In genomic region chr9:23775549-23775948, GRCh38 we compare ENCODE assay signal across 28 cellular contexts. TPM values are rescaled to one million over a fixed set of nuclear protein-coding genes. Genes with fewer than 3 reads are reported as not detected.
"Had no signal": no experiment of that assay in that cellular context is flagged by ENCODE, and none has a peak within 500 bp of the region (broad histone marks: within the 10 kb centered on the region; RNA-seq: fewer than 3 reads in every experiment).

No MANE protein-coding gene starts in this region.

- H3K4me1 Mint-ChIP-seq: activated CD4-positive, alpha-beta T cell treated with anti-CD3 and anti-CD28 coated beads for 36 hours; activated naive CD8-positive, alpha-beta T cell treated with anti-CD3 and anti-CD28 coated beads for 36 hours; naive B cell had no signal

- H3K4me1 ChIP-seq: adrenal gland, ascending aorta, esophagus squamous epithelium, right lobe of liver had no signal

- H3K36me3 Mint-ChIP-seq: activated naive CD8-positive, alpha-beta T cell treated with anti-CD3 and anti-CD28 coated beads for 36 hours; naive B cell had no signal

- FAIRE-seq: frontal cortex, islet of Langerhans, urothelium cell line had no signal

- H3K27ac Mint-ChIP-seq: activated CD4-positive, alpha-beta T cell treated with anti-CD3 and anti-CD28 coated beads for 36 hours; activated naive CD8-positive, alpha-beta T cell treated with anti-CD3 and anti-CD28 coated beads for 36 hours; activated T-cell treated with anti-CD3 and anti-CD28 coated beads, Interleukin-2, amount 50 U/mL, for 72 hours; naive B cell; progenitor cell of endocrine pancreas had no signal

- H3K36me3 ChIP-seq: adrenal gland, ascending aorta, brain microvascular endothelial cell, esophagus squamous epithelium, left ventricle myocardium inferior, ovary, right lobe of liver, transverse colon had no signal

- H3K4me3 ChIP-seq: adrenal gland, ascending aorta, esophagus squamous epithelium, left ventricle myocardium inferior, lung, ovary, right lobe of liver, skin epidermis, testis, transverse colon had no signal

- H3K27me3 Mint-ChIP-seq: activated CD4-positive, alpha-beta T cell treated with anti-CD3 and anti-CD28 coated beads for 36 hours; activated naive CD8-positive, alpha-beta T cell treated with anti-CD3 and anti-CD28 coated beads for 36 hours; naive B cell; progenitor cell of endocrine pancreas had no signal

- H3K27me3 ChIP-seq: adrenal gland, ascending aorta, brain microvascular endothelial cell, esophagus squamous epithelium, ovary, right lobe of liver, testis, transverse colon had no signal

- DNase-seq: activated CD4-positive, alpha-beta T cell treated with anti-CD3 and anti-CD28 coated beads for 36 hours; activated CD4-positive, alpha-beta T cell treated with anti-CD3 and anti-CD28 coated beads, Interleukin-2, amount 50 U/mL, for 4 hours; activated CD4-positive, CD25-positive, alpha-beta regulatory T cell; activated naive CD4-positive, alpha-beta T cell treated with Interleukin-2 at 50 U/mL for 16 hours; activated naive CD8-positive, alpha-beta T cell treated with anti-CD3 and anti-CD28 coated beads for 36 hours; activated T-cell treated with anti-CD3 and anti-CD28 coated beads for 4 hours; activated T-cell treated with anti-CD3 and anti-CD28 coated beads, Interleukin-2, amount 50 U/mL, for 72 hours; adrenal gland; brain microvascular endothelial cell; central memory CD4-positive, alpha-beta T cell; esophagus squamous epithelium; left ventricle myocardium inferior; naive B cell; ovary; right lobe of liver; stimulated activated CD4-positive, alpha-beta T cell treated with anti-CD3 and anti-CD28 coated beads, Interleukin-12 subunit alpha, Interleukin-12 subunit beta, amount 100 ng/mL, for 4 hours; stimulated activated CD4-positive, alpha-beta T cell treated with anti-CD3 and anti-CD28 coated beads, Interleukin-4, amount 100 ng/mL, for 1 hour; stimulated activated naive CD8-positive, alpha-beta T cell treated with anti-CD3 and anti-CD28 coated beads, Interleukin-15, Interleukin-2, amounts not matched to agents 100 U/mL and 50 U/mL, for 24 hours; T-helper 2 cell; testis; transverse colon had no signal

- H3K27ac ChIP-seq: adrenal gland, ascending aorta, brain microvascular endothelial cell, esophagus squamous epithelium, left ventricle myocardium inferior, ovary, right lobe of liver, testis, transverse colon had no signal

- H3K9me3 ChIP-seq: adrenal gland, ascending aorta, esophagus squamous epithelium, left ventricle myocardium inferior, ovary, right lobe of liver, testis, transverse colon had no signal

- H3K4me3 Mint-ChIP-seq: activated CD4-positive, alpha-beta T cell treated with anti-CD3 and anti-CD28 coated beads for 36 hours; activated naive CD8-positive, alpha-beta T cell treated with anti-CD3 and anti-CD28 coated beads for 36 hours; activated T-cell treated with anti-CD3 and anti-CD28 coated beads, Interleukin-2, amount 50 U/mL, for 72 hours; naive B cell had no signal

RNA-seq across cellular contexts. Expression of gene ELAVL2, which starts 50.5 kb away (rescaled TPM):
- total RNA-seq: activated CD4-positive, alpha-beta T cell treated with anti-CD3 and anti-CD28 coated beads for 36 hours; activated naive CD8-positive, alpha-beta T cell treated with anti-CD3 and anti-CD28 coated beads for 36 hours; activated T-cell treated with anti-CD3 and anti-CD28 coated beads, Interleukin-2, amount 50 U/mL, for 72 hours; ascending aorta; right lobe of liver had no signal
